In genomic region chr12:92139634-92140555, GRCh38 we compare ENCODE assay signal across 8 cellular contexts. TPM values are rescaled to one million over a fixed set of nuclear protein-coding genes. Genes with fewer than 3 reads are reported as not detected.
DNase-seq lines count a peak whose midpoint lies in the region; ATAC-seq and TF ChIP-seq lines count a peak whose summit lies in the region.

No MANE protein-coding gene starts in this region.

- RAD21 ChIA-PET in HCT116 (lab: Charles Lee; ENCODE audit: low non-redundant PET in 1 of 2, low total read pairs in 2 of 2, uncharacterized antibody in 2 of 2, unreplicated experiment in 2 of 2): no interaction called here

- TF ChIP-seq CTCF in 22Rv1 (IDR thresholded peaks at IDR 0.05): no peak
- TF ChIP-seq CTCF in HCT116 (IDR thresholded peaks at IDR 0.05 in 2 of 3, conservative IDR thresholded peaks at IDR 0.05 in 1 of 3; ENCODE audit: borderline replicate concordance in 1 of 3, insufficient read depth in 1 of 3, low read depth in 2 of 3, low read length in 2 of 3): no peak
- TF ChIP-seq CTCF in ascending aorta (IDR thresholded peaks at IDR 0.05): no peak
- TF ChIP-seq CTCF in lung (IDR thresholded peaks at IDR 0.05; ENCODE audit: control extremely low read depth, extremely low read depth): no peak

- POLR2A ChIA-PET in HCT116 (lab: Charles Lee): no interaction called here

- H3K4me1 ChIP-seq in HCT116 (ENCODE audit: control insufficient read depth in 1 of 2, insufficient read depth in 2 of 2, low read length in 2 of 2) (peaks cover 2 to 43% of the 10 kb centered on the region in 2 experiments; a peak in 2 of 4 replicates), ascending aorta (peaks cover 0 to 29% of the 10 kb centered on the region in 2 donors), lung (ENCODE audit: control insufficient read depth in 2 of 2, insufficient read depth in 2 of 2, low read length in 2 of 2) (peaks cover 3 to 22% of the 10 kb centered on the region in 2 donors)

- peaks cover 9 to 21% of the 10 kb centered on the region in 2 experiments; a peak in 2 of 4 replicates for H3K36me3 ChIP-seq in HCT116 (ENCODE audit: control insufficient read depth in 1 of 2, insufficient read depth in 2 of 2, low read length in 2 of 2)
- peaks cover 0 to 28% of the 10 kb centered on the region in 2 donors for H3K36me3 ChIP-seq in ascending aorta
- H3K36me3 ChIP-seq in lung (ENCODE audit: control insufficient read depth in 2 of 2, insufficient read depth in 2 of 2, low read length in 2 of 2): peaks cover 1 to 6% of the 10 kb centered on the region in 2 donors

- H3K9ac ChIP-seq in HCT116 (ENCODE audit: low read length): no peak overlapping the region

- no peaks in the 10 kb centered on the region for H3K9me3 ChIP-seq in HCT116 (ENCODE audit: control insufficient read depth in 1 of 2, insufficient read depth in 1 of 2, low read depth in 1 of 2, low read length in 2 of 2)
- H3K9me3 ChIP-seq in ascending aorta: no peaks in the 10 kb centered on the region
- H3K9me3 ChIP-seq in lung (ENCODE audit: control insufficient read depth in 2 of 2, insufficient read depth in 1 of 2, low read length in 1 of 2): peaks cover 0 to 2% of the 10 kb centered on the region in 2 donors

- H4K20me1 ChIP-seq in HCT116 (ENCODE audit: insufficient read depth): no peaks in the 10 kb centered on the region

- no peak overlapping the region for H3K4me3 ChIP-seq in HCT116 (replicated peaks in 1 of 2; ENCODE audit: low read depth in 1 of 2, low read length in 2 of 2)
- peak overlapping the region; percentile 94 to 95 for H3K4me3 ChIP-seq in ascending aorta
- H3K4me3 ChIP-seq in lung: peak overlapping the region; percentile 30

- peak overlapping the region; percentile 16 for H3K4me2 ChIP-seq in HCT116 (ENCODE audit: low read length)

- no peak for DNase-seq in HCT116 (ENCODE audit: low read depth, low spot score)
- no peak for DNase-seq in ascending aorta (ENCODE audit: low spot score in 2 of 2)
- DNase-seq in lung (ENCODE audit: low spot score): no peak
- DNase-seq in kidney glomerular epithelial cell (lab: John Stamatoyannopoulos, UW): no peak
- no peak for DNase-seq in ACHN
- no peak for DNase-seq in UCSD-AML1 (lab: John Stamatoyannopoulos, UW; ENCODE audit: unreplicated experiment)

- CTCF ChIA-PET in HCT116 (lab: Charles Lee): no interaction called here

- no peak for TF ChIP-seq POLR2A in HCT116 (IDR thresholded peaks at IDR 0.05; ENCODE audit: borderline replicate concordance, extremely low read depth, insufficient read depth, insufficient read length)

- peaks cover 40% of the 10 kb centered on the region for H3K79me2 ChIP-seq in HCT116 (ENCODE audit: insufficient read depth, low read length)

- H3K27me3 ChIP-seq in HCT116 (ENCODE audit: insufficient read depth, low read length) (no peaks in the 10 kb centered on the region), ascending aorta (no peaks in the 10 kb centered on the region), lung (ENCODE audit: control insufficient read depth, insufficient read depth) (no peaks in the 10 kb centered on the region)

- no TSS peak for BruUV-seq in HCT116 (replicated peaks; lab: Mats Ljungman, UMichigan)

- intact Hi-C loops in HCT116 (cut with micrococcal nuclease) (loop anchor here (5.0 to 10.0 kb wide), 2 partner anchors 328 to 365 kb away; no protein-coding TSS in a partner anchor), ascending aorta (cut with DNase I) (loop anchor here (5.0 kb wide), 1 partner anchor 328 kb away; no protein-coding TSS in a partner anchor)

- peak overlapping the region; percentile 97 for H3K27ac ChIP-seq in 22Rv1
- no peak overlapping the region for H3K27ac ChIP-seq in HCT116 (ENCODE audit: low read depth, low read length)
- H3K27ac ChIP-seq in ascending aorta: peak overlapping the region in 1 of 2 donors; percentile 36
- H3K27ac ChIP-seq in lung (ENCODE audit: low read depth in 1 of 2, low read length in 1 of 2): peak overlapping the region; percentile 21 to 69

- no peak for ATAC-seq in HCT116
- ATAC-seq in lung (ENCODE audit: insufficient read depth, low FRiP score): no peak
- no peak for ATAC-seq in GM18873 (IDR thresholded peaks at IDR 0.05; ENCODE audit: low FRiP score, unreplicated experiment)

- H3K9me2 ChIP-seq in HCT116 (ENCODE audit: insufficient read depth): no peaks in the 10 kb centered on the region

- in situ Hi-C loops in ACHN (cut with HindIII; ENCODE audit: low pct_ligation_motif_present, low pct_unique_long_range_greater_than_20kb, low sequenced_read_pairs): no loop called here

- 25 to 60% methylated on average over 4 of the region's 4 CpGs for WGBS in lung, 2 donors

- no peak overlapping the region for H2AFZ ChIP-seq in HCT116 (ENCODE audit: low read depth, low read length, poor library complexity, severe bottlenecking)

- TF ChIP-seq RAD21 in HCT116 (IDR thresholded peaks at IDR 0.05; ENCODE audit: low read depth): no peak

TF ChIP-seq in HCT116, 20 proteins besides CTCF, POLR2A, EP300 and RAD21:
- peak; percentile 39; the same call in 1 of the 2 replicates for TF ChIP-seq FOSL1 (IDR thresholded peaks at IDR 0.05; ENCODE audit: low read depth)
- TF ChIP-seq CBX3 (IDR thresholded peaks at IDR 0.05; ENCODE audit: low read depth): 0 out of 2 replicates have a peak, but pooled peaks have one; percentile 13
- no peak for TF ChIP-seq REST (IDR thresholded peaks at IDR 0.05; ENCODE audit: low read depth)
- TF ChIP-seq JUND (IDR thresholded peaks at IDR 0.05): peak; percentile 38
- TF ChIP-seq SRF (IDR thresholded peaks at IDR 0.05; ENCODE audit: low read depth): no peak
- TF ChIP-seq SP1 (IDR thresholded peaks at IDR 0.05; ENCODE audit: low read depth): peak; percentile 25; the same call in 1 of the 2 replicates

RNA-seq across cellular contexts. Expression of gene BTG1, which starts 5.8 kb away (rescaled TPM):
- 57.3 TPM for total RNA-seq in HCT116 (2021; ENCODE audit: unreplicated experiment)
- 85.6 and 108 TPM in 2 replicates for polyA plus RNA-seq in HCT116 (2012)
- total RNA-seq in ascending aorta: 17.3 TPM
- 100 to 1,000 TPM; 128 to 147 TPM for total RNA-seq in lung
- 10 to 100 TPM; 38.4 to 50.9 TPM for polyA plus RNA-seq in lung

Comparison
In these comparisons a context has a peak if more than half of its experiments do, and no peak if none do; other contexts are left out.
1. H3K4me3 ChIP-seq: peak in ascending aorta (2 of 2) and lung (single experiment); none in HCT116 (0 of 2).